In genomic region chr16:68190745-68191510, GRCh38 we compare ENCODE assay signal across 18 cellular contexts. TPM values are rescaled to one million over a fixed set of nuclear protein-coding genes. Genes with fewer than 3 reads are reported as not detected.
DNase-seq lines count a peak whose midpoint lies in the region; ATAC-seq, FAIRE-seq and TF ChIP-seq lines count a peak whose summit lies in the region.
"Had no signal": no experiment of that assay in that cellular context is flagged by ENCODE, and none has a peak within 500 bp of the region (broad histone marks: within the 10 kb centered on the region; RNA-seq: fewer than 3 reads in every experiment).

No MANE protein-coding gene starts in this region.

- no peaks in the 10 kb centered on the region for H4K20me1 ChIP-seq in GM12878 (ENCODE audit: control insufficient read depth, insufficient read depth)

- no peak for FAIRE-seq in GM12878 (lab: Jason Lieb, UNC)
- FAIRE-seq: astrocyte had no signal

- no peak overlapping the region for H3K4me3 Mint-ChIP-seq in activated naive CD8-positive, alpha-beta T cell treated with anti-CD3 and anti-CD28 coated beads, Interleukin-2, amount 10 ng/mL, durations not matched to agents 7 days and 5 days
- no peak overlapping the region for H3K4me3 Mint-ChIP-seq in activated naive CD8-positive, alpha-beta T cell treated with anti-CD3 and anti-CD28 coated beads for 36 hours
- H3K4me3 Mint-ChIP-seq: activated CD4-positive, alpha-beta T cell treated with anti-CD3 and anti-CD28 coated beads for 36 hours; H9; stimulated activated memory B cell treated with anti-CD40 and anti-IgM and Interleukin-4, amounts not matched to agents 10 μg/mL and 1 μg/mL and 100 μg/mL, for 72 hours; T-helper 17 cell had no signal

- RAD21 ChIA-PET in GM12878 (lab: Charles Lee; ENCODE audit: unreplicated experiment), result no interaction called here

- no peak for TF ChIP-seq RAD21 in GM12878 (IDR thresholded peaks at IDR 0.05; ENCODE audit: insufficient read depth, low read depth, low read length)

- peaks cover 3% of the 10 kb centered on the region for H3K4me1 Mint-ChIP-seq in activated naive CD8-positive, alpha-beta T cell treated with anti-CD3 and anti-CD28 coated beads, Interleukin-2, amount 10 ng/mL, durations not matched to agents 7 days and 5 days
- peaks cover 3% of the 10 kb centered on the region for H3K4me1 Mint-ChIP-seq in activated naive CD8-positive, alpha-beta T cell treated with anti-CD3 and anti-CD28 coated beads for 36 hours
- H3K4me1 Mint-ChIP-seq: H9 had no signal

- H3K27ac Mint-ChIP-seq in activated naive CD8-positive, alpha-beta T cell treated with anti-CD3 and anti-CD28 coated beads, Interleukin-2, amount 10 ng/mL, durations not matched to agents 7 days and 5 days, result peak overlapping the region; percentile 26
- H3K27ac Mint-ChIP-seq in activated naive CD8-positive, alpha-beta T cell treated with anti-CD3 and anti-CD28 coated beads for 36 hours, result no peak overlapping the region
- H3K27ac Mint-ChIP-seq: activated CD4-positive, alpha-beta T cell treated with anti-CD3 and anti-CD28 coated beads for 36 hours; H9; stimulated activated memory B cell treated with anti-CD40 and anti-IgM and Interleukin-4, amounts not matched to agents 10 μg/mL and 1 μg/mL and 100 μg/mL, for 72 hours; T-helper 17 cell had no signal

- no peaks in the 10 kb centered on the region for H3K27me3 ChIP-seq in GM12878 (replicated peaks in 1 of 2; ENCODE audit: control insufficient read depth in 2 of 2, insufficient read depth in 2 of 2, low read length in 1 of 2)
- no peaks in the 10 kb centered on the region for H3K27me3 ChIP-seq in upper lobe of right lung
- H3K27me3 ChIP-seq: vagina had no signal

- no peaks in the 10 kb centered on the region for H3K9me3 Mint-ChIP-seq in activated naive CD8-positive, alpha-beta T cell treated with anti-CD3 and anti-CD28 coated beads, Interleukin-2, amount 10 ng/mL, durations not matched to agents 7 days and 5 days
- H3K9me3 Mint-ChIP-seq in activated naive CD8-positive, alpha-beta T cell treated with anti-CD3 and anti-CD28 coated beads for 36 hours, result no peaks in the 10 kb centered on the region
- H3K9me3 Mint-ChIP-seq: stimulated activated memory B cell treated with anti-CD40 and anti-IgM and Interleukin-4, amounts not matched to agents 10 μg/mL and 1 μg/mL and 100 μg/mL, for 72 hours had no signal

- peaks cover 46% of the 10 kb centered on the region for H3K36me3 Mint-ChIP-seq in activated naive CD8-positive, alpha-beta T cell treated with anti-CD3 and anti-CD28 coated beads, Interleukin-2, amount 10 ng/mL, durations not matched to agents 7 days and 5 days
- H3K36me3 Mint-ChIP-seq in activated naive CD8-positive, alpha-beta T cell treated with anti-CD3 and anti-CD28 coated beads for 36 hours, result peaks cover 30% of the 10 kb centered on the region

- H3K27me3 Mint-ChIP-seq in activated naive CD8-positive, alpha-beta T cell treated with anti-CD3 and anti-CD28 coated beads, Interleukin-2, amount 10 ng/mL, durations not matched to agents 7 days and 5 days, result no peaks in the 10 kb centered on the region
- no peaks in the 10 kb centered on the region for H3K27me3 Mint-ChIP-seq in activated naive CD8-positive, alpha-beta T cell treated with anti-CD3 and anti-CD28 coated beads for 36 hours
- H3K27me3 Mint-ChIP-seq: activated CD4-positive, alpha-beta T cell treated with anti-CD3 and anti-CD28 coated beads for 36 hours; stimulated activated memory B cell treated with anti-CD40 and anti-IgM and Interleukin-4, amounts not matched to agents 10 μg/mL and 1 μg/mL and 100 μg/mL, for 72 hours; T-helper 17 cell had no signal

- no peaks in the 10 kb centered on the region for H3K79me2 ChIP-seq in GM12878 (ENCODE audit: control insufficient read depth, insufficient read depth, low read length)

- H3K4me2 ChIP-seq in GM12878 (ENCODE audit: control insufficient read depth, insufficient read depth), result no peak overlapping the region

- H3K9me3 ChIP-seq in GM12878 (replicated peaks; ENCODE audit: control insufficient read depth, insufficient read depth, low read length) (no peaks in the 10 kb centered on the region), upper lobe of right lung (no peaks in the 10 kb centered on the region)
- H3K9me3 ChIP-seq: vagina had no signal

- intact Hi-C loops in GM12878 (cut with micrococcal nuclease; ENCODE audit: unreplicated experiment) (no loop called here), upper lobe of right lung (cut with DNase I) (no loop called here)

- ATAC-seq in activated naive CD8-positive, alpha-beta T cell treated with anti-CD3 and anti-CD28 coated beads, Interleukin-2, amount 10 ng/mL, durations not matched to agents 7 days and 5 days (ENCODE audit: low read depth), result no peak
- ATAC-seq in GM12878 (no peak), upper lobe of right lung (peak; percentile 70), GM21390 (IDR thresholded peaks at IDR 0.05; ENCODE audit: unreplicated experiment) (no peak)
- ATAC-seq: activated CD4-positive, alpha-beta T cell treated with anti-CD3 and anti-CD28 coated beads for 36 hours; stimulated activated memory B cell treated with anti-CD40 and anti-IgM and Interleukin-4, amounts not matched to agents 10 μg/mL and 1 μg/mL and 100 μg/mL, for 72 hours; T-helper 17 cell had no signal

- TF ChIP-seq POLR2A in GM12878 (IDR thresholded peaks at IDR 0.05; ENCODE audit: low read depth, low read length), result no peak

- TF ChIP-seq CTCF in GM12878 (IDR thresholded peaks at IDR 0.05 in 2 of 3, conservative IDR thresholded peaks at IDR 0.05 in 1 of 3; ENCODE audit: control insufficient read depth in 2 of 3, extremely low read depth in 1 of 3, insufficient read depth in 1 of 3, low read depth in 3 of 3, low read length in 3 of 3), result no peak
- no peak for TF ChIP-seq CTCF in upper lobe of right lung (IDR thresholded peaks at IDR 0.05)
- TF ChIP-seq CTCF in GM20000 (IDR thresholded peaks at IDR 0.05; ENCODE audit: extremely low read depth, missing control alignments), result no peak

- TSS peak; percentile 49 for BruUV-seq in GM12878 (replicated peaks; lab: Mats Ljungman, UMichigan)

- WGBS in GM12878 (ENCODE audit: insufficient coverage, insufficient replicate concordance, low lambda C conversion rate, missing lambda C conversion rate), result 97% methylated on average over 2 of the region's 2 CpGs

- H3K4me1 ChIP-seq in GM12878 (ENCODE audit: control insufficient read depth, insufficient read depth, low read length), result no peaks in the 10 kb centered on the region
- no peaks in the 10 kb centered on the region for H3K4me1 ChIP-seq in upper lobe of right lung
- H3K4me1 ChIP-seq: vagina had no signal

- H3K27ac ChIP-seq in GM12878 (ENCODE audit: control insufficient read depth, insufficient read depth), result no peak overlapping the region
- H3K27ac ChIP-seq in upper lobe of right lung, result no peak overlapping the region
- H3K27ac ChIP-seq: vagina had no signal

- H3K36me3 ChIP-seq in GM12878 (ENCODE audit: control insufficient read depth in 2 of 2, insufficient read depth in 2 of 2, low read length in 1 of 2) (peaks cover 2 to 17% of the 10 kb centered on the region in 2 experiments; a peak in 3 of 4 replicates), upper lobe of right lung (peaks cover 58% of the 10 kb centered on the region)

- DNase-seq in activated naive CD8-positive, alpha-beta T cell treated with anti-CD3 and anti-CD28 coated beads, Interleukin-2, amount 10 ng/mL, durations not matched to agents 7 days and 5 days, result no peak
- no peak for DNase-seq in activated naive CD8-positive, alpha-beta T cell treated with anti-CD3 and anti-CD28 coated beads for 36 hours
- DNase-seq in GM12878 (ENCODE audit: low read depth, low spot score) (no peak), inferior parietal cortex (ENCODE audit: extremely low spot score) (peak; percentile 57), upper lobe of right lung (no peak), GM20000 (ENCODE audit: low spot score) (no peak)
- DNase-seq in activated T-cell treated with anti-CD3 and anti-CD28 coated beads, Interleukin-2, amount 50 U/mL, for 48 hours, result no peak
- DNase-seq: activated CD4-positive, alpha-beta T cell treated with anti-CD3 and anti-CD28 coated beads for 36 hours; activated T-cell treated with anti-CD3 and anti-CD28 coated beads, Interleukin-2, amount 50 U/mL, for 1 hour; H9; NCI-H146; NCI-H526 treated with DMSO at 0.1 percent for 48 hours; T-helper 17 cell had no signal

- SMC1A ChIA-PET in GM12878 (lab: Charles Lee; ENCODE audit: uncharacterized antibody, unreplicated experiment), result interaction anchor here (0.7 kb wide), 1 partner anchor 330 kb away, joined by 3 read pairs; no protein-coding TSS in a partner anchor

- no peak for TF ChIP-seq EP300 in GM12878 (IDR thresholded peaks at IDR 0.05; ENCODE audit: borderline replicate concordance in 1 of 2, control insufficient read depth in 1 of 2, low read depth in 2 of 2, low read length in 2 of 2)

- CTCF ChIA-PET in GM12878 (lab: Yijun Ruan, JAX), result no interaction called here

- in situ Hi-C loops in GM12878 (cut with MboI), result no loop called here

- POLR2A ChIA-PET in activated naive CD8-positive, alpha-beta T cell treated with anti-CD3 and anti-CD28 coated beads, Interleukin-2, amount 10 ng/mL, durations not matched to agents 7 days and 5 days (lab: Charles Lee), result no interaction called here
- POLR2A ChIA-PET in GM12878 (lab: Charles Lee), result interaction anchor here (0.5 kb wide), 1 partner anchor 53 kb away, joined by 7 read pairs; no protein-coding TSS in a partner anchor

- no peak overlapping the region for H3K9ac ChIP-seq in GM12878 (ENCODE audit: control insufficient read depth, insufficient read depth, low read length)

- H2AFZ ChIP-seq in GM12878 (ENCODE audit: control insufficient read depth, low read depth, low read length), result no peak overlapping the region

- H3K4me3 ChIP-seq in GM12878 (no peak overlapping the region), upper lobe of right lung (no peak overlapping the region)
- H3K4me3 ChIP-seq: vagina had no signal

RNA-seq across cellular contexts. Expression of gene ESRP2, which starts 45.0 kb away (rescaled TPM):
- total RNA-seq in activated naive CD8-positive, alpha-beta T cell treated with anti-CD3 and anti-CD28 coated beads, Interleukin-2, amount 10 ng/mL, durations not matched to agents 7 days and 5 days, result under 1 TPM in 1 of 2 experiments, not detected in 1; 0.86 TPM
- 1 to 10 TPM in 1 of 2 experiments, under 1 TPM in 1; 0.92 to 1.2 TPM for total RNA-seq in activated naive CD8-positive, alpha-beta T cell treated with anti-CD3 and anti-CD28 coated beads for 36 hours
- not detected in 2 replicates for total RNA-seq in GM12878 (2013; cell fraction: nucleolus; rRNA removed)
- total RNA-seq in GM12878 (2014; rRNA removed) (0.11 TPM in 1 of 2 replicates, not detected in the other), GM12878 (2014; rRNA removed; fragmentation: Illumina TruSeq; extraction: Trizol) (0.04 TPM in 1 of 2 replicates, not detected in the other), GM12878 (2021) (0.08 and 0.29 TPM in 2 replicates), upper lobe of right lung (61.0 TPM)
- polyA plus RNA-seq in GM12878 (2011; ENCODE audit: low read depth), result not detected
- polyA plus RNA-seq in GM12878 (2011; rRNA removed) (not detected in 2 replicates), GM12878 (2014; fragmentation: Illumina TruSeq; extraction: Trizol) (0.06 TPM in 1 of 2 replicates, not detected in the other), GM12878 (2014; fragmentation: Nextera tagmentation; extraction: Ambion mirVana) (under 1 TPM in 1 of 2 experiments, not detected in 1; 0.08 TPM), GM12878 (2014; rRNA removed) (0.13 and 0.23 TPM in 2 replicates), GM12878 (2016; fragmentation: Nextera tagmentation; extraction: Ambion mirVana) (under 1 TPM; 0.12 to 0.64 TPM)
- not detected in 2 replicates for polyA plus RNA-seq in GM12878 (2011; cell fraction: cytosol; rRNA removed)
- polyA plus RNA-seq in GM12878 (2011; cell fraction: nucleus; rRNA removed), result 0.03 and 0.18 TPM in 2 replicates
- 0.10 and 0.42 TPM in 2 replicates for polyA plus RNA-seq in GM12878 (2012)
- 0.10 TPM in 1 of 2 replicates, not detected in the other for polyA minus RNA-seq in GM12878 (2011; rRNA and poly(A)+ RNA removed)
- 1.0 TPM in 1 of 2 replicates, not detected in the other for polyA minus RNA-seq in GM12878 (2011; cell fraction: cytosol; rRNA and poly(A)+ RNA removed)
- polyA minus RNA-seq in GM12878 (2011; cell fraction: nucleus; rRNA and poly(A)+ RNA removed), result 0.36 and 0.38 TPM in 2 replicates
- total RNA-seq: skeletal muscle tissue had no signal

RNA-seq across cellular contexts. Expression of gene PLA2G15, which starts 54.2 kb away (rescaled TPM):
- total RNA-seq in activated naive CD8-positive, alpha-beta T cell treated with anti-CD3 and anti-CD28 coated beads, Interleukin-2, amount 10 ng/mL, durations not matched to agents 7 days and 5 days, result 10 to 100 TPM; 10.8 to 12.5 TPM
- total RNA-seq in activated naive CD8-positive, alpha-beta T cell treated with anti-CD3 and anti-CD28 coated beads for 36 hours, result 1 to 10 TPM; 7.9 to 8.0 TPM
- 16.6 and 18.3 TPM in 2 replicates for total RNA-seq in GM12878 (2013; cell fraction: nucleolus; rRNA removed)
- total RNA-seq in GM12878 (2014; rRNA removed) (8.2 and 8.4 TPM in 2 replicates), GM12878 (2014; rRNA removed; fragmentation: Illumina TruSeq; extraction: Trizol) (3.4 and 3.8 TPM in 2 replicates), GM12878 (2021) (7.6 and 7.8 TPM in 2 replicates), upper lobe of right lung (30.4 TPM)
- polyA plus RNA-seq in GM12878 (2011; ENCODE audit: low read depth), result 3.6 TPM
- polyA plus RNA-seq in GM12878 (2011; rRNA removed) (3.1 and 6.3 TPM in 2 replicates), GM12878 (2014; fragmentation: Illumina TruSeq; extraction: Trizol) (1.5 and 3.0 TPM in 2 replicates), GM12878 (2014; fragmentation: Nextera tagmentation; extraction: Ambion mirVana) (1 to 10 TPM in 1 of 2 experiments, under 1 TPM in 1; 0.31 to 1.1 TPM), GM12878 (2014; rRNA removed) (7.8 and 8.5 TPM in 2 replicates), GM12878 (2016; fragmentation: Nextera tagmentation; extraction: Ambion mirVana) (1 to 10 TPM; 7.3 to 9.4 TPM)
- polyA plus RNA-seq in GM12878 (2011; cell fraction: cytosol; rRNA removed), result 8.2 and 8.9 TPM in 2 replicates
- polyA plus RNA-seq in GM12878 (2011; cell fraction: nucleus; rRNA removed), result 11.1 and 11.3 TPM in 2 replicates
- polyA plus RNA-seq in GM12878 (2012), result 5.8 and 8.0 TPM in 2 replicates
- polyA minus RNA-seq in GM12878 (2011; rRNA and poly(A)+ RNA removed), result 8.5 and 8.7 TPM in 2 replicates
- polyA minus RNA-seq in GM12878 (2011; cell fraction: cytosol; rRNA and poly(A)+ RNA removed), result 4.8 and 5.7 TPM in 2 replicates
- polyA minus RNA-seq in GM12878 (2011; cell fraction: nucleus; rRNA and poly(A)+ RNA removed), result 4.1 and 7.2 TPM in 2 replicates

Comparison
In these comparisons a context has a peak if more than half of its experiments do, and no peak if none do; other contexts are left out.
1. RNA of gene ESRP2, which starts 45.0 kb away (total RNA-seq): 61.0 TPM in upper lobe of right lung (single experiment); 0.92 to 1.2 TPM in activated naive CD8-positive, alpha-beta T cell treated with anti-CD3 and anti-CD28 coated beads for 36 hours, 0.86 TPM in activated naive CD8-positive, alpha-beta T cell treated with anti-CD3 and anti-CD28 coated beads, Interleukin-2, amount 10 ng/mL, durations not matched to agents 7 days and 5 days and 0.04 to 0.29 TPM in GM12878; every median in the first group is over 10 times any median in the second.